In the genomic region with DNA sequence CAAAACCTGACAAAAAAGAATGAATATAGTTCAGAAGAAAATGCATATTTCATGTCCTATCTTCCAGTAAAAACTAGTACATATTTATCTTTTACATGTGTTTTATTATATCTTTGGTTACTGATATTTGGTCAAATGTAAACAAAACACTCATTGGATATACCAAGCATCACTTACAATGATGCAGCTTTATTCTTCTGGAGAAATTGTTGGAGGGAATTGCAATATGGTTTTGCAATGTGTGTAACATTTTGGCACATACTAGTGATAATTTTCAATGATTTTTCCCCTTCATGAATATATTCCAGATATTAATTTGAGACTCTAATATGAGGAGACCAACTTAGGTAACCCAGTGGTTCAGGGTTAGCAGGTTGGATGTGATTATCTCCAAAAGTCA, we compare ENCODE assay signal across 36 cellular contexts.
"Had no signal": no experiment of that assay in that cellular context is flagged by ENCODE, and none has a peak within 500 bp of the region (broad histone marks: within the 10 kb centered on the region; RNA-seq: fewer than 3 reads in every experiment).

No MANE protein-coding gene starts in this region.

- H3K4me3 ChIP-seq: adrenal gland, body of pancreas, breast epithelium had no signal

- FAIRE-seq: astrocyte, TTC549 had no signal

- H3K9me3 Mint-ChIP-seq: activated CD4-positive, alpha-beta memory T cell treated with anti-CD3 and anti-CD28 coated beads, Interleukin-2, amount 10 ng/mL, durations not matched to agents 7 days and 5 days; activated naive CD4-positive, alpha-beta T cell treated with anti-CD3 and anti-CD28 coated beads for 36 hours; activated naive CD8-positive, alpha-beta T cell treated with anti-CD3 and anti-CD28 coated beads for 36 hours; activated T-cell treated with anti-CD3 and anti-CD28 coated beads, Interleukin-2, amount 50 U/mL, for 4 hours; T-helper 1 cell treated with Interleukin-12 subunit alpha and Interleukin-12 subunit beta and Interleukin-4 antibody, amounts not matched to agents 30 μg/mL and 1 μg/mL, for 36 hours; T-helper 2 cell treated with Interferon-gamma antibody and Interleukin-4, amounts not matched to agents 5 μg/mL and 100 μg/mL, for 36 hours; WTC11 had no signal

- H3K4me1 Mint-ChIP-seq: activated CD4-positive, alpha-beta T cell treated with anti-CD3 and anti-CD28 coated beads, Interleukin-2, amount 10 ng/mL, durations not matched to agents 7 days and 5 days; activated naive CD8-positive, alpha-beta T cell treated with anti-CD3 and anti-CD28 coated beads for 36 hours; WTC11 had no signal

- H3K36me3 ChIP-seq: adrenal gland, brain microvascular endothelial cell, breast epithelium, WERI-Rb-1 had no signal

- H3K9me3 ChIP-seq: adrenal gland, body of pancreas, breast epithelium had no signal

- H3K27me3 ChIP-seq: adrenal gland, body of pancreas, brain microvascular endothelial cell, breast epithelium had no signal

- H3K4me1 ChIP-seq: adrenal gland, body of pancreas, breast epithelium had no signal

- H3K36me3 Mint-ChIP-seq: activated CD8-positive, alpha-beta memory T cell treated with anti-CD3 and anti-CD28 coated beads, Interleukin-2, amount 10 ng/mL, durations not matched to agents 7 days and 5 days; activated naive CD4-positive, alpha-beta T cell treated with anti-CD3 and anti-CD28 coated beads, Interleukin-2, amount 50 U/mL, for 72 hours; activated naive CD8-positive, alpha-beta T cell treated with anti-CD3 and anti-CD28 coated beads for 36 hours; WTC11 had no signal

- H3K27me3 Mint-ChIP-seq: activated CD4-positive, alpha-beta memory T cell treated with anti-CD3 and anti-CD28 coated beads, Interleukin-2, amount 10 ng/mL, durations not matched to agents 7 days and 5 days; activated CD8-positive, alpha-beta memory T cell treated with anti-CD3 and anti-CD28 coated beads, Interleukin-2, amount 10 ng/mL, durations not matched to agents 7 days and 5 days had no signal

- H3K27ac ChIP-seq: adrenal gland, body of pancreas, brain microvascular endothelial cell, WERI-Rb-1 had no signal

- H3K4me3 Mint-ChIP-seq: activated CD4-positive, alpha-beta memory T cell treated with anti-CD3 and anti-CD28 coated beads, Interleukin-2, amount 10 ng/mL, durations not matched to agents 7 days and 5 days; activated CD4-positive, alpha-beta T cell treated with anti-CD3 and anti-CD28 coated beads for 36 hours; activated CD4-positive, alpha-beta T cell treated with anti-CD3 and anti-CD28 coated beads, Interleukin-2, amount 10 ng/mL, durations not matched to agents 7 days and 5 days; activated CD8-positive, alpha-beta memory T cell treated with anti-CD3 and anti-CD28 coated beads, Interleukin-2, amount 10 ng/mL, durations not matched to agents 7 days and 5 days; activated CD8-positive, alpha-beta T cell treated with anti-CD3 and anti-CD28 coated beads, Interleukin-2, amount 10 ng/mL, durations not matched to agents 7 days and 5 days; activated naive CD4-positive, alpha-beta T cell treated with anti-CD3 and anti-CD28 coated beads for 36 hours; activated naive CD8-positive, alpha-beta T cell treated with anti-CD3 and anti-CD28 coated beads for 36 hours; activated T-cell treated with anti-CD3 and anti-CD28 coated beads, Interleukin-2, amount 50 U/mL, for 4 hours; T-helper 1 cell treated with Interleukin-12 subunit alpha and Interleukin-12 subunit beta and Interleukin-4 antibody, amounts not matched to agents 30 μg/mL and 1 μg/mL, for 36 hours; T-helper 2 cell treated with Interferon-gamma antibody and Interleukin-4, amounts not matched to agents 5 μg/mL and 100 μg/mL, for 36 hours; WTC11 had no signal

- DNase-seq: activated CD4-positive, alpha-beta memory T cell treated with anti-CD3 and anti-CD28 coated beads, Interleukin-2, amount 10 ng/mL, durations not matched to agents 7 days and 5 days; activated CD4-positive, alpha-beta T cell treated with anti-CD3 and anti-CD28 coated beads for 1 hour; activated CD4-positive, alpha-beta T cell treated with anti-CD3 and anti-CD28 coated beads for 36 hours; activated CD4-positive, alpha-beta T cell treated with anti-CD3 and anti-CD28 coated beads for 48 hours; activated CD4-positive, alpha-beta T cell treated with anti-CD3 and anti-CD28 coated beads, Interleukin-2, amount 10 ng/mL, durations not matched to agents 7 days and 5 days; activated CD4-positive, alpha-beta T cell treated with anti-CD3 and anti-CD28 coated beads, Interleukin-2, amount 50 U/mL, for 48 hours; activated CD4-positive, CD25-positive, alpha-beta regulatory T cell; activated CD8-positive, alpha-beta memory T cell treated with anti-CD3 and anti-CD28 coated beads for 24 hours; activated CD8-positive, alpha-beta memory T cell treated with anti-CD3 and anti-CD28 coated beads, Interleukin-2, amount 10 ng/mL, durations not matched to agents 7 days and 5 days; activated CD8-positive, alpha-beta memory T cell treated with anti-CD3 and anti-CD28 coated beads, Interleukin-2, amount 50 U/mL, for 48 hours; activated CD8-positive, alpha-beta T cell treated with anti-CD3 and anti-CD28 coated beads, Interleukin-2, amount 10 ng/mL, durations not matched to agents 7 days and 5 days; activated effector memory CD4-positive, alpha-beta T cell treated with anti-CD3 and anti-CD28 coated beads, Interleukin-2, amount 50 U/mL, for 16 hours; activated gamma-delta T cell treated with Interleukin-2 at 50 U/mL for 16 hours; activated naive CD4-positive, alpha-beta T cell; activated naive CD4-positive, alpha-beta T cell treated with anti-CD3 and anti-CD28 coated beads for 36 hours; activated naive CD4-positive, alpha-beta T cell treated with anti-CD3 and anti-CD28 coated beads, Interleukin-2, amount 50 U/mL, for 16 hours; activated naive CD8-positive, alpha-beta T cell treated with anti-CD3 and anti-CD28 coated beads for 36 hours; activated T-cell treated with anti-CD3 and anti-CD28 coated beads, Interleukin-2, amount 50 U/mL, for 1 hour; activated T-cell treated with anti-CD3 and anti-CD28 coated beads, Interleukin-2, amount 50 U/mL, for 4 hours; adrenal gland; amniotic stem cell; aorta; body of pancreas; brain microvascular endothelial cell; central memory CD4-positive, alpha-beta T cell; SW 1271; T-helper 1 cell; T-helper 9 cell; WERI-Rb-1 had no signal

- H3K27ac Mint-ChIP-seq: activated CD4-positive, alpha-beta memory T cell treated with anti-CD3 and anti-CD28 coated beads, Interleukin-2, amount 10 ng/mL, durations not matched to agents 7 days and 5 days; activated CD4-positive, alpha-beta T cell treated with anti-CD3 and anti-CD28 coated beads, Interleukin-2, amount 10 ng/mL, durations not matched to agents 7 days and 5 days; activated CD8-positive, alpha-beta memory T cell treated with anti-CD3 and anti-CD28 coated beads, Interleukin-2, amount 10 ng/mL, durations not matched to agents 7 days and 5 days; activated CD8-positive, alpha-beta T cell treated with anti-CD3 and anti-CD28 coated beads, Interleukin-2, amount 10 ng/mL, durations not matched to agents 7 days and 5 days; activated naive CD4-positive, alpha-beta T cell treated with anti-CD3 and anti-CD28 coated beads for 36 hours; activated naive CD4-positive, alpha-beta T cell treated with anti-CD3 and anti-CD28 coated beads, Interleukin-2, amount 50 U/mL, for 72 hours; activated naive CD8-positive, alpha-beta T cell treated with anti-CD3 and anti-CD28 coated beads for 36 hours; T-helper 1 cell treated with Interleukin-12 subunit alpha and Interleukin-12 subunit beta and Interleukin-4 antibody, amounts not matched to agents 30 μg/mL and 1 μg/mL, for 36 hours; T-helper 2 cell treated with Interferon-gamma antibody and Interleukin-4, amounts not matched to agents 5 μg/mL and 100 μg/mL, for 36 hours; WTC11 had no signal
